1 cellular context compared by ENCODE assay signal in genomic region chr20:31917962-31918412, GRCh38.
TF ChIP-seq lines count a peak whose summit lies in the region.
"Not testable (repeated sequence)": the region's sequence is repeated elsewhere in the genome, so short reads cannot be mapped to it uniquely, and the experiment has no call there.

No MANE protein-coding gene starts in this region.

TF ChIP-seq in K562, 482 proteins besides CTCF, POLR2A, EP300 and RAD21 (continues in another document):
- TF ChIP-seq PKNOX1 (IDR thresholded peaks at IDR 0.05) (peak; percentile 77), MTA2 (IDR thresholded peaks at IDR 0.05; ENCODE audit: low read depth) (peak; percentile 85), FOXM1 (IDR thresholded peaks at IDR 0.05; ENCODE audit: low read depth) (peak; percentile 76), NFE2 (IDR thresholded peaks at IDR 0.05; ENCODE audit: low read depth) (peak; percentile 18; the same call in 1 of the 2 replicates), TRIM28 (IDR thresholded peaks at IDR 0.05) (peak; percentile 42; the same call in 1 of the 2 replicates), CBFA2T2 (conservative IDR thresholded peaks at IDR 0.05) (peak; percentile 97), MAZ (CRISPR knock-in tag; conservative IDR thresholded peaks at IDR 0.05 in 1 of 2, IDR thresholded peaks at IDR 0.05 in 1 of 2) (peak; percentile 44 to 69; a peak in 3 of 4 replicates), JUND (tag; IDR thresholded peaks at IDR 0.05; ENCODE audit: borderline replicate concordance, low read depth, low read length) (peak; percentile 15; the same call in 1 of the 3 replicates), HDAC3 (IDR thresholded peaks at IDR 0.05; ENCODE audit: borderline replicate concordance, partially characterized antibody) (peak; percentile 91), GATAD2A (IDR thresholded peaks at IDR 0.05) (0 out of 2 replicates have a peak, but pooled peaks have one; percentile 58), E2F8 (IDR thresholded peaks at IDR 0.05; ENCODE audit: low read depth, partially characterized antibody) (peak; percentile 53), TBL1XR1 (IDR thresholded peaks at IDR 0.05; ENCODE audit: low read length in 2 of 2) (peak in 1 of 2 experiments; percentile 77; a peak in 2 of 4 replicates), NFIC (IDR thresholded peaks at IDR 0.05) (peak; percentile 98), MTA1 (IDR thresholded peaks at IDR 0.05; ENCODE audit: borderline replicate concordance) (peak; percentile 38; the same call in 1 of the 2 replicates), GATA2 (CRISPR knock-in tag; IDR thresholded peaks at IDR 0.05) (peak; percentile 82), DPF2 (IDR thresholded peaks at IDR 0.05) (peak; percentile 82), CC2D1A (IDR thresholded peaks at IDR 0.05) (peak; percentile 82; the same call in 1 of the 2 replicates), VEZF1 (CRISPR knock-in tag; IDR thresholded peaks at IDR 0.05) (peak; percentile 77), MTA3 (IDR thresholded peaks at IDR 0.05; ENCODE audit: borderline replicate concordance) (peak; percentile 59; the same call in 1 of the 2 replicates), MEIS2 (IDR thresholded peaks at IDR 0.05; ENCODE audit: partially characterized antibody) (peak; percentile 84), DACH1 (IDR thresholded peaks at IDR 0.05; ENCODE audit: partially characterized antibody) (peak; percentile 52), RCOR1 (IDR thresholded peaks at IDR 0.05; ENCODE audit: borderline replicate concordance in 1 of 2, low read depth in 2 of 2, low read length in 2 of 2) (peak; percentile 85 to 86), PRDM10 (IDR thresholded peaks at IDR 0.05; ENCODE audit: partially characterized antibody) (peak; percentile 15), LEF1 (IDR thresholded peaks at IDR 0.05) (peak; percentile 73), POLR2AphosphoS5 (IDR thresholded peaks at IDR 0.05; ENCODE audit: control insufficient read depth, insufficient read depth, low read depth, low read length) (peak; percentile 76), ATF7 (IDR thresholded peaks at IDR 0.05) (peak; percentile 68; the same call in 1 of the 2 replicates), PML (IDR thresholded peaks at IDR 0.05; ENCODE audit: low read length) (0 out of 2 replicates have a peak, but pooled peaks have one; percentile 30), NCOR1 (IDR thresholded peaks at IDR 0.05) (peak; percentile 96), ATF1 (tag; IDR thresholded peaks at IDR 0.05) (peak; percentile 65), ZFP91 (CRISPR knock-in tag; IDR thresholded peaks at IDR 0.05) (peak; percentile 89), SMAD4 (CRISPR knock-in tag; conservative IDR thresholded peaks at IDR 0.05) (peak; percentile 98), GABPB1 (CRISPR knock-in tag; IDR thresholded peaks at IDR 0.05) (peak; percentile 23; the same call in 1 of the 2 replicates), TAL1 (IDR thresholded peaks at IDR 0.05) (peak; percentile 94), NCOA1 (IDR thresholded peaks at IDR 0.05; ENCODE audit: low read depth) (peak; percentile 65; the same call in 1 of the 2 replicates), BCOR (IDR thresholded peaks at IDR 0.05) (peak; percentile 83), ARID1B (IDR thresholded peaks at IDR 0.05) (peak; percentile 96), TEAD1 (CRISPR knock-in tag; IDR thresholded peaks at IDR 0.05) (peak; percentile 81 to 84; a peak in 3 of 4 replicates), ZNF766 (CRISPR knock-in tag; conservative IDR thresholded peaks at IDR 0.05) (0 out of 2 replicates have a peak, but pooled peaks have one; percentile 55), MLLT1 (IDR thresholded peaks at IDR 0.05) (0 out of 4 replicates have a peak, but pooled peaks of 1 of the 2 experiments have one; percentile 23), TEAD4 (IDR thresholded peaks at IDR 0.05; ENCODE audit: low read length) (peak; percentile 88), HDAC1 (IDR thresholded peaks at IDR 0.05) (peak; percentile 51 to 96; a peak in 2 of 4 replicates), TCF3 (CRISPR knock-in tag; IDR thresholded peaks at IDR 0.05) (peak; percentile 94), MNT (conservative IDR thresholded peaks at IDR 0.05) (peak in 1 of 2 experiments; percentile 51; a peak in 2 of 4 replicates), SMARCA4 (IDR thresholded peaks at IDR 0.05) (peak; percentile 80), ZEB2 (IDR thresholded peaks at IDR 0.05) (peak; percentile 92), KLF16 (IDR thresholded peaks at IDR 0.05) (peak; percentile 69), L3MBTL2 (IDR thresholded peaks at IDR 0.05) (peak; percentile 51), STAT5A (IDR thresholded peaks at IDR 0.05; ENCODE audit: borderline replicate concordance, low read length) (peak; percentile 73), SMARCE1 (IDR thresholded peaks at IDR 0.05) (peak; percentile 76), CXXC5 (CRISPR knock-in tag; IDR thresholded peaks at IDR 0.05) (peak; percentile 68)
- not testable (repeated sequence) for TF ChIP-seq FOXM1 (CRISPR knock-in tag; IDR thresholded peaks at IDR 0.05; ENCODE audit: low read depth); JUND (IDR thresholded peaks at IDR 0.05; ENCODE audit: borderline replicate concordance, low read depth, low read length); ATF1 (CRISPR knock-in tag; IDR thresholded peaks at IDR 0.05); TEAD4 (CRISPR knock-in tag; IDR thresholded peaks at IDR 0.05; ENCODE audit: borderline replicate concordance)
